In genomic region chr15:77591960-77592613, GRCh38 we compare ENCODE assay signal across 2 cellular contexts.
TF ChIP-seq lines count a peak whose summit lies in the region.

No MANE protein-coding gene starts in this region.

TF ChIP-seq in HepG2, 621 proteins besides CTCF, POLR2A, EP300 and RAD21:
- peak; percentile 51; the same call in 1 of the 2 replicates for TF ChIP-seq ESRRA (CRISPR knock-in tag; IDR thresholded peaks at IDR 0.05; ENCODE audit: low read depth)
- no peak for TF ChIP-seq TFDP2 (CRISPR knock-in tag; IDR thresholded peaks at IDR 0.05)

TF ChIP-seq in K562, 482 proteins besides CTCF, POLR2A, EP300 and RAD21:
- TF ChIP-seq ZNF79 (CRISPR knock-in tag; IDR thresholded peaks at IDR 0.05; ENCODE audit: low read depth) (no peak), NFE2L1 (tag; IDR thresholded peaks at IDR 0.05; ENCODE audit: borderline replicate concordance, low read depth) (no peak), ZNF75A (CRISPR knock-in tag; IDR thresholded peaks at IDR 0.05) (no peak), ESRRA (IDR thresholded peaks at IDR 0.05; ENCODE audit: borderline replicate concordance, low read depth) (peak; percentile 65)
